12 cellular contexts compared by ENCODE assay signal in the genomic region with DNA sequence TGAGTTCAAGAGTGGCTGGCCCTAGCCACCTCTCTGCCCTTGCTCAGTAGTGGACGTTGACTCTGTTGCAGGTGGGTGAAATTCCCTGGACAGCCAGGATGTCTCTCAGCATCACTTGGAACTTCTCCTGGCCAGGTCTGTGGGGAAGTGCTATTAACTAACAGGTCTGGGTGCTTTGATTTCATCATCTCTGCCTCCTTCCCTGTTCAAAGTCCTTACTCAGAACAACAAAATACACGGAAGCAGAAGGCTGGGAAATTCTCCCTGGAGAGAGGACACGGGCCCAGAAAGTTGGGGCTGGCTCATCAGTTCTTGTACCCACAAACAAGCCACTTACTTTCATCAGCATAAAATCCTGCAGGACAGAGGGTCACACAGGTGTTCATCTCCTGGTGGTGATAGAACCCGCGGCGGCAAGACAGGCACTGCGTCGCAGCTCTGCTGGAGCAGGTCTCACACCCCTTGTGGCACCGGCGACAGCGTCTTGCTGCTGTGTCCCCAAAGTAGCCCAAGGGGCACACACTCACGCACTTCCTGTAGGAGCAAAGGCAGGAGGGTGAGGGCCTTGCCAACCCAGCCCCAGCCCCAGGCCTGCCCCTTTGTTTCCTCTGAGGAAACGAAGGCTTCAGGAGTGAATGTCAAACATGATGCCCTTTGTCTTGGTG.
"Had no signal": no experiment of that assay in that cellular context is flagged by ENCODE, and none has a peak within 500 bp of the region (broad histone marks: within the 10 kb centered on the region; RNA-seq: fewer than 3 reads in every experiment).

No MANE protein-coding gene starts in this region.

- H3K36me3 Mint-ChIP-seq: natural killer cell had no signal

- H3K4me3 Mint-ChIP-seq: activated CD4-positive, alpha-beta T cell treated with anti-CD3 and anti-CD28 coated beads for 36 hours; activated CD8-positive, alpha-beta T cell treated with anti-CD3 and anti-CD28 coated beads for 36 hours; natural killer cell had no signal

- H3K9me3 Mint-ChIP-seq: activated CD8-positive, alpha-beta T cell treated with anti-CD3 and anti-CD28 coated beads for 36 hours; natural killer cell had no signal

- H3K4me1 ChIP-seq: tibial nerve had no signal

- H3K27me3 Mint-ChIP-seq: activated CD8-positive, alpha-beta T cell treated with anti-CD3 and anti-CD28 coated beads for 36 hours had no signal

- ATAC-seq: activated CD4-positive, alpha-beta T cell treated with anti-CD3 and anti-CD28 coated beads for 36 hours; activated CD8-positive, alpha-beta T cell treated with anti-CD3 and anti-CD28 coated beads for 36 hours; natural killer cell had no signal

- H3K36me3 ChIP-seq: tibial nerve had no signal

- H3K27ac Mint-ChIP-seq: activated CD4-positive, alpha-beta T cell treated with anti-CD3 and anti-CD28 coated beads for 36 hours; activated CD8-positive, alpha-beta T cell treated with anti-CD3 and anti-CD28 coated beads for 36 hours; natural killer cell had no signal

- DNase-seq: activated CD4-positive, alpha-beta T cell treated with anti-CD3 and anti-CD28 coated beads for 36 hours; activated CD8-positive, alpha-beta memory T cell treated with anti-CD3 and anti-CD28 coated beads, Interleukin-2, amount 50 U/mL, for 48 hours; activated CD8-positive, alpha-beta T cell treated with anti-CD3 and anti-CD28 coated beads for 36 hours; activated naive CD4-positive, alpha-beta T cell; mammary epithelial cell; natural killer cell; occipital lobe; stimulated activated CD4-positive, alpha-beta T cell treated with anti-CD3 and anti-CD28 coated beads, Interleukin-4, amount 100 ng/mL, for 4 hours; T-helper 1 cell had no signal

- H3K9me3 ChIP-seq: tibial nerve had no signal

- H3K4me3 ChIP-seq: SK-N-MC, tibial nerve had no signal

- H3K27ac ChIP-seq: SK-N-MC, tibial nerve, VCaP had no signal
